ENCODE assay signal across 8 cellular contexts in genomic region chr7:22109761-22110160, GRCh38.
A peak's percentile ranks its signal among the peaks of the same experiment; 100 is the strongest.
DNase-seq lines count a peak whose midpoint lies in the region; TF ChIP-seq lines count a peak whose summit lies in the region.

No MANE protein-coding gene starts in this region.

- POLR2A ChIA-PET in SK-N-SH (lab: Yijun Ruan, JAX), result no interaction called here

- no peaks in the 10 kb centered on the region for H3K9me3 Mint-ChIP-seq in T-helper 2 cell treated with Interferon-gamma antibody and Interleukin-4, amounts not matched to agents 5 μg/mL and 100 μg/mL, for 36 hours

- DNase-seq in activated T-cell treated with anti-CD3 and anti-CD28 coated beads, Interleukin-2, amount 50 U/mL, for 48 hours, result peak; percentile 39 to 41
- no peak for DNase-seq in activated T-cell treated with anti-CD3 and anti-CD28 coated beads, Interleukin-2, amount 50 U/mL, for 1 hour
- DNase-seq in SK-N-SH (peak; percentile 35), fibroblast of the conjunctiva (ENCODE audit: low read depth) (peak; percentile 5), dedifferentiated amniotic fluid mesenchymal stem cell (ENCODE audit: extremely low spot score) (no peak), NCI-H524 treated with DMSO at 0.1 percent for 48 hours (lab: John Stamatoyannopoulos, UW) (no peak)
- peak; percentile 7 for DNase-seq in stimulated activated CD4-positive, alpha-beta T cell treated with anti-CD3 and anti-CD28 coated beads, Interleukin-12 subunit alpha, Interleukin-12 subunit beta, amount 100 ng/mL, for 4 hours
- no peak for DNase-seq in T-helper 2 cell treated with Interferon-gamma antibody and Interleukin-4, amounts not matched to agents 5 μg/mL and 100 μg/mL, for 36 hours (ENCODE audit: low spot score)

- no peaks in the 10 kb centered on the region for H3K79me2 ChIP-seq in SK-N-SH (ENCODE audit: insufficient read depth)

- peaks cover 0 to 7% of the 10 kb centered on the region in 2 experiments; a peak in 1 of 4 replicates for H3K4me1 ChIP-seq in SK-N-SH (ENCODE audit: control insufficient read depth in 1 of 2, insufficient read depth in 2 of 2, low read depth in 1 of 2, low read length in 1 of 2)

- no peak overlapping the region for H2AFZ ChIP-seq in SK-N-SH (ENCODE audit: low read depth)

- CTCF ChIA-PET in SK-N-SH (lab: Yijun Ruan, JAX), result interaction anchor here (0.6 to 9.6 kb wide), 91 partner anchors 9 to 1338 kb away, joined by 3 to 203 read pairs (median 5); partner anchors contain the start of genes RAPGEF5 and STEAP1B

- peaks cover 5% of the 10 kb centered on the region for H3K4me1 Mint-ChIP-seq in T-helper 2 cell treated with Interferon-gamma antibody and Interleukin-4, amounts not matched to agents 5 μg/mL and 100 μg/mL, for 36 hours (ENCODE audit: low read depth)

- no peaks in the 10 kb centered on the region for H3F3A ChIP-seq in SK-N-SH (replicated peaks; ENCODE audit: insufficient read depth)

- no peak overlapping the region for H3K4me3 Mint-ChIP-seq in T-helper 2 cell treated with Interferon-gamma antibody and Interleukin-4, amounts not matched to agents 5 μg/mL and 100 μg/mL, for 36 hours

- H3K36me3 ChIP-seq in SK-N-SH (replicated peaks in 1 of 2; ENCODE audit: control insufficient read depth in 1 of 2, insufficient read depth in 2 of 2, low read length in 1 of 2), result no peaks in the 10 kb centered on the region

- no peak overlapping the region for H3K27ac ChIP-seq in SK-N-SH (ENCODE audit: low read depth in 2 of 2, low read length in 1 of 2)

- H4K20me1 ChIP-seq in SK-N-SH (ENCODE audit: insufficient read depth), result no peaks in the 10 kb centered on the region

- H3K9me3 ChIP-seq in SK-N-SH, result no peaks in the 10 kb centered on the region

- no peaks in the 10 kb centered on the region for H3K9me2 ChIP-seq in SK-N-SH

- WGBS in SK-N-SH (ENCODE audit: low lambda C conversion rate), result 68% methylated on average over 7 of the region's 7 CpGs

- no peaks in the 10 kb centered on the region for H3K36me3 Mint-ChIP-seq in T-helper 2 cell treated with Interferon-gamma antibody and Interleukin-4, amounts not matched to agents 5 μg/mL and 100 μg/mL, for 36 hours (ENCODE audit: low read depth)

- H3K27me3 Mint-ChIP-seq in T-helper 2 cell treated with Interferon-gamma antibody and Interleukin-4, amounts not matched to agents 5 μg/mL and 100 μg/mL, for 36 hours (ENCODE audit: low read depth), result peaks cover 6% of the 10 kb centered on the region

- no peak overlapping the region for H3K4me2 ChIP-seq in SK-N-SH

- no peaks in the 10 kb centered on the region for H3K27me3 ChIP-seq in SK-N-SH (ENCODE audit: insufficient read depth)

- H3K9ac ChIP-seq in SK-N-SH, result no peak overlapping the region

- no peak; the same call in none of the 2 replicates for TF ChIP-seq CTCF in SK-N-SH (IDR thresholded peaks at IDR 0.05)

- H3K27ac Mint-ChIP-seq in T-helper 2 cell treated with Interferon-gamma antibody and Interleukin-4, amounts not matched to agents 5 μg/mL and 100 μg/mL, for 36 hours, result no peak overlapping the region

- H3K4me3 ChIP-seq in SK-N-SH (ENCODE audit: low read depth in 2 of 2, low read length in 1 of 2), result no peak overlapping the region

- no peak for TF ChIP-seq EP300 in SK-N-SH (IDR thresholded peaks at IDR 0.05; ENCODE audit: borderline replicate concordance in 1 of 2, low read depth in 1 of 2, low read length in 1 of 2)

- no peak for TF ChIP-seq RAD21 in SK-N-SH (IDR thresholded peaks at IDR 0.05; ENCODE audit: low read length)

TF ChIP-seq in SK-N-SH, 30 proteins besides CTCF, POLR2A, EP300 and RAD21:
- TF ChIP-seq, protein P1, sequence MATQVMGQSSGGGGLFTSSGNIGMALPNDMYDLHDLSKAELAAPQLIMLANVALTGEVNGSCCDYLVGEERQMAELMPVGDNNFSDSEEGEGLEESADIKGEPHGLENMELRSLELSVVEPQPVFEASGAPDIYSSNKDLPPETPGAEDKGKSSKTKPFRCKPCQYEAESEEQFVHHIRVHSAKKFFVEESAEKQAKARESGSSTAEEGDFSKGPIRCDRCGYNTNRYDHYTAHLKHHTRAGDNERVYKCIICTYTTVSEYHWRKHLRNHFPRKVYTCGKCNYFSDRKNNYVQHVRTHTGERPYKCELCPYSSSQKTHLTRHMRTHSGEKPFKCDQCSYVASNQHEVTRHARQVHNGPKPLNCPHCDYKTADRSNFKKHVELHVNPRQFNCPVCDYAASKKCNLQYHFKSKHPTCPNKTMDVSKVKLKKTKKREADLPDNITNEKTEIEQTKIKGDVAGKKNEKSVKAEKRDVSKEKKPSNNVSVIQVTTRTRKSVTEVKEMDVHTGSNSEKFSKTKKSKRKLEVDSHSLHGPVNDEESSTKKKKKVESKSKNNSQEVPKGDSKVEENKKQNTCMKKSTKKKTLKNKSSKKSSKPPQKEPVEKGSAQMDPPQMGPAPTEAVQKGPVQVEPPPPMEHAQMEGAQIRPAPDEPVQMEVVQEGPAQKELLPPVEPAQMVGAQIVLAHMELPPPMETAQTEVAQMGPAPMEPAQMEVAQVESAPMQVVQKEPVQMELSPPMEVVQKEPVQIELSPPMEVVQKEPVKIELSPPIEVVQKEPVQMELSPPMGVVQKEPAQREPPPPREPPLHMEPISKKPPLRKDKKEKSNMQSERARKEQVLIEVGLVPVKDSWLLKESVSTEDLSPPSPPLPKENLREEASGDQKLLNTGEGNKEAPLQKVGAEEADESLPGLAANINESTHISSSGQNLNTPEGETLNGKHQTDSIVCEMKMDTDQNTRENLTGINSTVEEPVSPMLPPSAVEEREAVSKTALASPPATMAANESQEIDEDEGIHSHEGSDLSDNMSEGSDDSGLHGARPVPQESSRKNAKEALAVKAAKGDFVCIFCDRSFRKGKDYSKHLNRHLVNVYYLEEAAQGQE (IDR thresholded peaks at IDR 0.05; ENCODE audit: low read depth, low read length), result no peak

Comparison
In these comparisons a context has a peak if more than half of its experiments do, and no peak if none do; other contexts are left out.
1. DNase-seq: peak in activated T-cell treated with anti-CD3 and anti-CD28 coated beads, Interleukin-2, amount 50 U/mL, for 48 hours (2 of 2), SK-N-SH (single experiment), fibroblast of the conjunctiva (single experiment) and stimulated activated CD4-positive, alpha-beta T cell treated with anti-CD3 and anti-CD28 coated beads, Interleukin-12 subunit alpha, Interleukin-12 subunit beta, amount 100 ng/mL, for 4 hours (single experiment); none in activated T-cell treated with anti-CD3 and anti-CD28 coated beads, Interleukin-2, amount 50 U/mL, for 1 hour (single experiment), T-helper 2 cell treated with Interferon-gamma antibody and Interleukin-4, amounts not matched to agents 5 μg/mL and 100 μg/mL, for 36 hours (single experiment), dedifferentiated amniotic fluid mesenchymal stem cell (single experiment) and NCI-H524 treated with DMSO at 0.1 percent for 48 hours (single experiment).